In the genomic region with DNA sequence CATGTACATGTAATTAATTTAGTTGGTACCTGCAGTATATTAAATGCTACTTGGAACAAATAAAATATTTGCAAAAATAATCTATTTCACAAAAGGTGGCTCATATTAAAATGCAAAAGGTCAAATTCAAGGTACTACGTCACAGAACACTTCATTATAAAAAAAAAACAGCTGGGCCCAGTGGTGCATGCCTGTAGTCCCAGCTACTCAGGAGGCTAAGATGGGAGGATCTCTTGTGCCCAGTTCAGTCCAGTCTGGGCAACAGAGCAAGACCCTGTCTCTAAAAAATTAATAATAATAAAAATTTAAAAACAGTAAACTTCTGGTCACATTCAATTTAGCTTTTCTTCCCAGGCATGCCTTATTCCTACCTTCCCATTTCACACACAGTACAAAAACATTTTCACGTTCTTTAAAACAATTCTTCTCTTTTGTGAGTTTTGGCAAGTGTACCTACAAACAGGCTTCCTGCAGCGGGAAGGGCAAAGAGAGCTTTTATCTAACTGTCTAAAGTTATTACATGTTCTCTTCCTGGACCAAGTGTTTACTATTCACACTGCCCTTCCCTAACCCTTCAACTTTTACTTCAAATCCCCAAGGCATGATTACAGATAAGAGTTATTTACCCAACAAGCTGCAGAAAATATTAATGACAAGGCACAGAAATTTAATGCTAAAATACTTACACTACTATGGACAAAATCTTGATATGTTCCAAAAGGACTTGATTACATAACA, we compare ENCODE assay signal across 18 cellular contexts. TPM values are rescaled to one million over a fixed set of nuclear protein-coding genes. Genes with fewer than 3 reads are reported as not detected.
DNase-seq lines count a peak whose midpoint lies in the region; ATAC-seq, FAIRE-seq and TF ChIP-seq lines count a peak whose summit lies in the region.
"Had no signal": no experiment of that assay in that cellular context is flagged by ENCODE, and none has a peak within 500 bp of the region (broad histone marks: within the 10 kb centered on the region; RNA-seq: fewer than 3 reads in every experiment).

No MANE protein-coding gene starts in this region.

- H3K79me2 ChIP-seq in hepatocyte: peaks cover 92% of the 10 kb centered on the region

- no peak overlapping the region for H2AFZ ChIP-seq in hepatocyte

- WGBS in hepatocyte (ENCODE audit: low lambda C conversion rate, missing lambda C conversion rate): 11% methylated on average over 3 of the region's 3 CpGs
- 1 to 4% methylated on average over 3 of the region's 3 CpGs for WGBS in pancreas, 2 donors

- H3K27me3 Mint-ChIP-seq in MCF 10A (ENCODE audit: insufficient read depth, unreplicated experiment): no peaks in the 10 kb centered on the region
- H3K27me3 Mint-ChIP-seq: activated naive CD8-positive, alpha-beta T cell treated with anti-CD3 and anti-CD28 coated beads for 36 hours had no signal

- peak; percentile 54 for FAIRE-seq in pancreas (lab: Jason Lieb, UNC)

- peak; percentile 57 to 86 (median 77) for ATAC-seq in pancreas
- ATAC-seq: HCT116 had no signal

- H3K4me2 ChIP-seq in hepatocyte: peak overlapping the region; percentile 30

- H3K4me1 ChIP-seq in breast epithelium (peaks cover 0 to 16% of the 10 kb centered on the region in 2 donors), hepatocyte (ENCODE audit: insufficient read depth) (peaks cover 20% of the 10 kb centered on the region), pancreas (peaks cover 28 to 32% (median 29%) of the 10 kb centered on the region in 3 donors)

- no peaks in the 10 kb centered on the region for H3K9me2 ChIP-seq in hepatocyte (replicated peaks; ENCODE audit: insufficient read depth)

- TF ChIP-seq CTCF in breast epithelium (IDR thresholded peaks at IDR 0.05): no peak
- no peak for TF ChIP-seq CTCF in MCF 10A (IDR thresholded peaks at IDR 0.05; ENCODE audit: unreplicated experiment)
- TF ChIP-seq CTCF in hepatocyte (IDR thresholded peaks at IDR 0.05; ENCODE audit: poor library complexity): no peak
- no peak for TF ChIP-seq CTCF in pancreas (IDR thresholded peaks at IDR 0.05)
- TF ChIP-seq CTCF in GM20000 (IDR thresholded peaks at IDR 0.05; ENCODE audit: extremely low read depth, missing control alignments): no peak

- peak overlapping the region; percentile 20 to 59 for H3K27ac ChIP-seq in breast epithelium
- no peak overlapping the region for H3K27ac ChIP-seq in hepatocyte
- peak overlapping the region; percentile 4 to 53 (median 32) for H3K27ac ChIP-seq in pancreas

- H3K9me3 ChIP-seq in breast epithelium (no peaks in the 10 kb centered on the region), hepatocyte (ENCODE audit: low read depth) (no peaks in the 10 kb centered on the region), pancreas (no peaks in the 10 kb centered on the region)

- CTCF ChIA-PET in MCF 10A (lab: Yijun Ruan, JAX): interaction anchor here (0.8 to 0.9 kb wide), 2 partner anchors 48 to 90 kb away, joined by 3 read pairs; no protein-coding TSS in a partner anchor

- peaks cover 21% of the 10 kb centered on the region for H3K4me1 Mint-ChIP-seq in MCF 10A (ENCODE audit: insufficient read depth, unreplicated experiment)
- H3K4me1 Mint-ChIP-seq: CD8-positive, alpha-beta memory T cell had no signal

- no peak for TF ChIP-seq POLR2A in breast epithelium (IDR thresholded peaks at IDR 0.05)

- no peaks in the 10 kb centered on the region for H3K36me3 ChIP-seq in breast epithelium
- no peaks in the 10 kb centered on the region for H3K36me3 ChIP-seq in hepatocyte (replicated peaks; ENCODE audit: insufficient read depth, low read depth)
- H3K36me3 ChIP-seq in pancreas: no peaks in the 10 kb centered on the region

- POLR2A ChIA-PET in MCF 10A (lab: Yijun Ruan, JAX): interaction anchor here (0.9 to 7.8 kb wide), 8 partner anchors 10 to 319 kb away, joined by 3 to 135 read pairs (median 6); a partner anchor contains a TSS

- no TSS peak for BruUV-seq in MCF 10A (replicated peaks; lab: Mats Ljungman, UMichigan)

- peaks cover 19% of the 10 kb centered on the region for H4K20me1 ChIP-seq in hepatocyte (ENCODE audit: insufficient read depth, poor library complexity, severe bottlenecking)

- no peaks in the 10 kb centered on the region for H3K36me3 Mint-ChIP-seq in MCF 10A (ENCODE audit: insufficient read depth, unreplicated experiment)
- H3K36me3 Mint-ChIP-seq: activated naive CD8-positive, alpha-beta T cell treated with anti-CD3 and anti-CD28 coated beads for 36 hours had no signal

- no peaks in the 10 kb centered on the region for H3K9me3 Mint-ChIP-seq in MCF 10A (ENCODE audit: unreplicated experiment)
- H3K9me3 Mint-ChIP-seq: activated naive CD8-positive, alpha-beta T cell treated with anti-CD3 and anti-CD28 coated beads for 36 hours; CD8-positive, alpha-beta memory T cell had no signal

- no peak overlapping the region for H3K4me3 Mint-ChIP-seq in MCF 10A (ENCODE audit: unreplicated experiment)
- H3K4me3 Mint-ChIP-seq: activated naive CD8-positive, alpha-beta T cell treated with anti-CD3 and anti-CD28 coated beads for 36 hours; CD8-positive, alpha-beta memory T cell had no signal

- H3K4me3 ChIP-seq in breast epithelium (no peak overlapping the region), hepatocyte (no peak overlapping the region), pancreas (no peak overlapping the region)

- H3K27ac Mint-ChIP-seq in MCF 10A (ENCODE audit: low read depth, unreplicated experiment): no peak overlapping the region
- H3K27ac Mint-ChIP-seq: activated naive CD8-positive, alpha-beta T cell treated with anti-CD3 and anti-CD28 coated beads for 36 hours had no signal

- no peaks in the 10 kb centered on the region for H3K27me3 ChIP-seq in breast epithelium
- no peaks in the 10 kb centered on the region for H3K27me3 ChIP-seq in hepatocyte
- H3K27me3 ChIP-seq in pancreas: no peaks in the 10 kb centered on the region

- no peak for DNase-seq in breast epithelium (ENCODE audit: low spot score in 2 of 2)
- no peak for DNase-seq in MCF 10A (ENCODE audit: unreplicated experiment)
- no peak for DNase-seq in hepatocyte (ENCODE audit: low spot score)
- DNase-seq in pancreas: no peak
- no peak for DNase-seq in stimulated activated naive CD4-positive, alpha-beta T cell treated with Interleukin-2 at 50 U/mL for 16 hours (lab: John Stamatoyannopoulos, UW)
- no peak for DNase-seq in GM20000 (ENCODE audit: low spot score)
- DNase-seq in DMS153 (lab: John Stamatoyannopoulos, UW): no peak
- DNase-seq in activated CD8-positive, alpha-beta memory T cell treated with anti-CD3 and anti-CD28 coated beads for 24 hours: no peak
- DNase-seq: 8988T; activated naive CD8-positive, alpha-beta T cell treated with anti-CD3 and anti-CD28 coated beads for 36 hours; CD8-positive, alpha-beta memory T cell; head of caudate nucleus; mesendoderm; NCI-H1105; NCI-H510A treated with DMSO at 0.1 percent for 48 hours; substantia nigra; T-helper 2 cell had no signal

- intact Hi-C loops in breast epithelium (cut with DNase I; ENCODE audit: low total_unique reads) (loop anchor here (10.0 kb wide), 1 partner anchor 1831 kb away; no protein-coding TSS in a partner anchor), MCF 10A (cut with micrococcal nuclease) (no loop called here), pancreas (cut with DNase I) (no loop called here)

RNA-seq across cellular contexts. Expression of a gene that starts 10.7 kb away (rescaled TPM):
- total RNA-seq in breast epithelium: 100 to 1,000 TPM in 2 of 3 donors, 10 to 100 TPM in 1; 86.1 to 250 (median 143) TPM
- total RNA-seq in MCF 10A (2022): 51.8 and 60.0 TPM in 2 replicates
- total RNA-seq in hepatocyte: 83.3 and 115 TPM in 2 replicates
- 40.7 and 52.1 TPM in 2 replicates for polyA plus RNA-seq in hepatocyte
- total RNA-seq in pancreas: 10 to 100 TPM; 22.9 to 52.1 (median 36.0) TPM
- polyA plus RNA-seq in pancreas: 10 to 100 TPM; 14.4 to 15.5 TPM
